In the genomic region with DNA sequence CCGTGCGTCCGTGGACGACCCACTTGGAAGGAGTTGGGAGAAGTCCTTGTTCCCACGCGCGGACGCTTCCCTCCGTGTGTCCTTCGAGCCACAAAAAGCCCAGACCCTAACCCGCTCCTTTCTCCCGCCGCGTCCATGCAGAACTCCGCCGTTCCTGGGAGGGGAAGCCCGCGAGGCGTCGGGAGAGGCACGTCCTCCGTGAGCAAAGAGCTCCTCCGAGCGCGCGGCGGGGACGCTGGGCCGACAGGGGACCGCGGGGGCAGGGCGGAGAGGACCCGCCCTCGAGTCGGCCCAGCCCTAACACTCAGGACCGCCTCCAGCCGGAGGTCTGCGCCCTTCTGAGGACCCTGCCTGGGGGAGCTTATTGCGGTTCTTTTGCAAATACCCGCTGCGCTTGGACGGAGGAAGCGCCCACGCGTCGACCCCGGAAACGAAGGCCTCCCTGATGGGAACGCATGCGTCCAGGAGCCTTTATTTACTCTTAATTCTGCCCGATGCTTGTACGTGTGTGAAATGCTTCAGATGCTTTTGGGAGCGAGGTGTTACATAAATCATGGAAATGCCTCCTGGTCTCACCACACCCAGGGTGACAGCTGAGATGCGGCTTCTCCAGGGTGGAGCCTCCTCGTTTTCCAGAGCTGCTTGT, we compare ENCODE assay signal across 8 cellular contexts. TPM values are rescaled to one million over a fixed set of nuclear protein-coding genes. Genes with fewer than 3 reads are reported as not detected.
DNase-seq lines count a peak whose midpoint lies in the region; ATAC-seq, FAIRE-seq and TF ChIP-seq lines count a peak whose summit lies in the region.

No MANE protein-coding gene starts in this region.

- H3K79me2 ChIP-seq in neural cell (replicated peaks; ENCODE audit: insufficient read depth, low read length): no peaks in the 10 kb centered on the region

- TF ChIP-seq RAD21 in neural cell (conservative IDR thresholded peaks at IDR 0.05): no peak

- no peak for TF ChIP-seq EP300 in neural cell (conservative IDR thresholded peaks at IDR 0.05; ENCODE audit: poor library complexity, severe bottlenecking)

- no peaks in the 10 kb centered on the region for H3F3A ChIP-seq in neural cell (ENCODE audit: insufficient read depth, low read length, poor library complexity, severe bottlenecking)

- H4K20me1 ChIP-seq in neural cell (ENCODE audit: insufficient read depth): no peaks in the 10 kb centered on the region

- no peaks in the 10 kb centered on the region for H3K9me3 ChIP-seq in neural cell (ENCODE audit: low read length)

- H3K9me3 Mint-ChIP-seq in T-helper 2 cell treated with Interferon-gamma antibody and Interleukin-4, amounts not matched to agents 5 μg/mL and 100 μg/mL, for 36 hours: no peaks in the 10 kb centered on the region

- H3K4me2 ChIP-seq in neural cell (ENCODE audit: low read length): no peak overlapping the region

- peak overlapping the region; percentile 1 for H3K9ac ChIP-seq in neural cell (ENCODE audit: low read length)

- FAIRE-seq in D721Med (lab: Jason Lieb, UNC) (no peak), HTR-8/SVneo (lab: Jason Lieb, UNC) (peak; percentile 46)

- H3K27me3 Mint-ChIP-seq in T-helper 2 cell treated with Interferon-gamma antibody and Interleukin-4, amounts not matched to agents 5 μg/mL and 100 μg/mL, for 36 hours (ENCODE audit: low read depth): peaks cover 8% of the 10 kb centered on the region

- H3K9me2 ChIP-seq in neural cell (ENCODE audit: insufficient read depth, low read length): no peaks in the 10 kb centered on the region

- no peaks in the 10 kb centered on the region for H3K36me3 ChIP-seq in neural cell (ENCODE audit: insufficient read depth, low read length)

- H3K27ac Mint-ChIP-seq in T-helper 2 cell treated with Interferon-gamma antibody and Interleukin-4, amounts not matched to agents 5 μg/mL and 100 μg/mL, for 36 hours: no peak overlapping the region

- ATAC-seq in esophagus mucosa (peak; percentile 27), GM18861 (IDR thresholded peaks at IDR 0.05; ENCODE audit: unreplicated experiment) (no peak), GM18520 (IDR thresholded peaks at IDR 0.05; ENCODE audit: unreplicated experiment) (no peak)

- H3K36me3 Mint-ChIP-seq in T-helper 2 cell treated with Interferon-gamma antibody and Interleukin-4, amounts not matched to agents 5 μg/mL and 100 μg/mL, for 36 hours (ENCODE audit: low read depth): peaks cover 14% of the 10 kb centered on the region

- peak overlapping the region; percentile 61 for H3K4me3 ChIP-seq in neural cell (ENCODE audit: low read length)

- no peak overlapping the region for H2AFZ ChIP-seq in neural cell (ENCODE audit: low read depth, low read length)

- TF ChIP-seq CTCF in D721Med (IDR thresholded peaks at IDR 0.05; ENCODE audit: insufficient read depth, missing control alignments) (no peak), neural cell (IDR thresholded peaks at IDR 0.05; ENCODE audit: poor library complexity, severe bottlenecking) (no peak)

- H3K27ac ChIP-seq in neural cell (ENCODE audit: low read length): no peak overlapping the region

- H3K4me3 Mint-ChIP-seq in T-helper 2 cell treated with Interferon-gamma antibody and Interleukin-4, amounts not matched to agents 5 μg/mL and 100 μg/mL, for 36 hours: peak overlapping the region; percentile 82

- peaks cover 3% of the 10 kb centered on the region for H3K4me1 Mint-ChIP-seq in T-helper 2 cell treated with Interferon-gamma antibody and Interleukin-4, amounts not matched to agents 5 μg/mL and 100 μg/mL, for 36 hours (ENCODE audit: low read depth)

- peaks cover 16% of the 10 kb centered on the region for H3K27me3 ChIP-seq in neural cell (ENCODE audit: insufficient read depth, low read depth, low read length)

- peak; percentile 43 for DNase-seq in D721Med (ENCODE audit: insufficient read length, low spot score)
- peak; percentile 67 for DNase-seq in HTR-8/SVneo (ENCODE audit: insufficient read length, low spot score)
- DNase-seq in T-helper 2 cell treated with Interferon-gamma antibody and Interleukin-4, amounts not matched to agents 5 μg/mL and 100 μg/mL, for 36 hours (ENCODE audit: low spot score): no peak
- DNase-seq in COLO829 (ENCODE audit: low spot score): no peak

TF ChIP-seq in neural cell, 6 proteins besides CTCF, POLR2A, EP300 and RAD21:
- TF ChIP-seq, protein P1, sequence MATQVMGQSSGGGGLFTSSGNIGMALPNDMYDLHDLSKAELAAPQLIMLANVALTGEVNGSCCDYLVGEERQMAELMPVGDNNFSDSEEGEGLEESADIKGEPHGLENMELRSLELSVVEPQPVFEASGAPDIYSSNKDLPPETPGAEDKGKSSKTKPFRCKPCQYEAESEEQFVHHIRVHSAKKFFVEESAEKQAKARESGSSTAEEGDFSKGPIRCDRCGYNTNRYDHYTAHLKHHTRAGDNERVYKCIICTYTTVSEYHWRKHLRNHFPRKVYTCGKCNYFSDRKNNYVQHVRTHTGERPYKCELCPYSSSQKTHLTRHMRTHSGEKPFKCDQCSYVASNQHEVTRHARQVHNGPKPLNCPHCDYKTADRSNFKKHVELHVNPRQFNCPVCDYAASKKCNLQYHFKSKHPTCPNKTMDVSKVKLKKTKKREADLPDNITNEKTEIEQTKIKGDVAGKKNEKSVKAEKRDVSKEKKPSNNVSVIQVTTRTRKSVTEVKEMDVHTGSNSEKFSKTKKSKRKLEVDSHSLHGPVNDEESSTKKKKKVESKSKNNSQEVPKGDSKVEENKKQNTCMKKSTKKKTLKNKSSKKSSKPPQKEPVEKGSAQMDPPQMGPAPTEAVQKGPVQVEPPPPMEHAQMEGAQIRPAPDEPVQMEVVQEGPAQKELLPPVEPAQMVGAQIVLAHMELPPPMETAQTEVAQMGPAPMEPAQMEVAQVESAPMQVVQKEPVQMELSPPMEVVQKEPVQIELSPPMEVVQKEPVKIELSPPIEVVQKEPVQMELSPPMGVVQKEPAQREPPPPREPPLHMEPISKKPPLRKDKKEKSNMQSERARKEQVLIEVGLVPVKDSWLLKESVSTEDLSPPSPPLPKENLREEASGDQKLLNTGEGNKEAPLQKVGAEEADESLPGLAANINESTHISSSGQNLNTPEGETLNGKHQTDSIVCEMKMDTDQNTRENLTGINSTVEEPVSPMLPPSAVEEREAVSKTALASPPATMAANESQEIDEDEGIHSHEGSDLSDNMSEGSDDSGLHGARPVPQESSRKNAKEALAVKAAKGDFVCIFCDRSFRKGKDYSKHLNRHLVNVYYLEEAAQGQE (IDR thresholded peaks at IDR 0.05; ENCODE audit: borderline replicate concordance): no peak
- TF ChIP-seq SMC3 (conservative IDR thresholded peaks at IDR 0.05; ENCODE audit: poor library complexity) (no peak), POLR2AphosphoS5 (IDR thresholded peaks at IDR 0.05) (no peak), TAF1 (IDR thresholded peaks at IDR 0.05; ENCODE audit: low read depth) (no peak), EZH2 (IDR thresholded peaks at IDR 0.05; ENCODE audit: borderline replicate concordance, insufficient read depth, low read length, poor library complexity, severe bottlenecking) (no peak), MXI1 (conservative IDR thresholded peaks at IDR 0.05; ENCODE audit: poor library complexity, severe bottlenecking) (no peak)

RNA-seq across cellular contexts. Expression of a gene that starts 32.4 kb away (rescaled TPM):
- total RNA-seq in esophagus mucosa: 71.1 TPM
- 313 and 343 TPM in 2 replicates for polyA plus RNA-seq in neural cell
- polyA minus RNA-seq in neural cell: 263 and 269 TPM in 2 replicates

Comparison
In these comparisons a context has a peak if more than half of its experiments do, and no peak if none do; other contexts are left out.
1. DNase-seq: peak in D721Med (single experiment) and HTR-8/SVneo (single experiment); none in T-helper 2 cell treated with Interferon-gamma antibody and Interleukin-4, amounts not matched to agents 5 μg/mL and 100 μg/mL, for 36 hours (single experiment) and COLO829 (single experiment).